ENCODE assay signal across 10 cellular contexts in genomic region chr5:172901012-172901780, GRCh38. TPM values are rescaled to one million over a fixed set of nuclear protein-coding genes. Genes with fewer than 3 reads are reported as not detected.
A peak's percentile ranks its signal among the peaks of the same experiment; 100 is the strongest.
DNase-seq lines count a peak whose midpoint lies in the region; ATAC-seq and TF ChIP-seq lines count a peak whose summit lies in the region.
"Had no signal": no experiment of that assay in that cellular context is flagged by ENCODE, and none has a peak within 500 bp of the region (broad histone marks: within the 10 kb centered on the region; RNA-seq: fewer than 3 reads in every experiment).

No MANE protein-coding gene starts in this region.

- DNase-seq in LHCN-M2 (ENCODE audit: low read depth), result peak; percentile 73
- peak; percentile 59 to 91 for DNase-seq in lung microvascular endothelial cell (ENCODE audit: low read depth in 2 of 2)
- DNase-seq in thoracic aorta (ENCODE audit: low spot score), result peak; percentile 89
- no peak for DNase-seq in SW480 (ENCODE audit: low spot score)
- DNase-seq in naive thymus-derived CD8-positive, alpha-beta T cell, result no peak
- no peak for DNase-seq in NCI-H2107 (lab: John Stamatoyannopoulos, UW)
- DNase-seq: SIG-M5 had no signal

- peak overlapping the region in 4 of 10 donors; percentile 34 to 72 (median 40) for H3K27ac Mint-ChIP-seq in naive thymus-derived CD8-positive, alpha-beta T cell

- H3K4me3 ChIP-seq in duodenal mucosa (ENCODE audit: low read depth in 1 of 2, low read length in 2 of 2) (no peak overlapping the region), thoracic aorta (peak overlapping the region; percentile 54)

- H3K9me3 ChIP-seq in duodenal mucosa (ENCODE audit: control insufficient read depth in 1 of 2, low read length in 2 of 2) (no peaks in the 10 kb centered on the region), thoracic aorta (no peaks in the 10 kb centered on the region)

- TF ChIP-seq CTCF in thoracic aorta (IDR thresholded peaks at IDR 0.05), result no peak

- H3K27ac ChIP-seq in duodenal mucosa (ENCODE audit: low read depth, low read length) (peak overlapping the region; percentile 65), thoracic aorta (peak overlapping the region; percentile 98 to 99)

- H3K27me3 ChIP-seq in duodenal mucosa (ENCODE audit: control insufficient read depth in 1 of 2, insufficient read depth in 2 of 2, low read length in 2 of 2), result no peaks in the 10 kb centered on the region
- no peaks in the 10 kb centered on the region for H3K27me3 ChIP-seq in thoracic aorta (replicated peaks; ENCODE audit: insufficient read depth)

- H3K9me3 Mint-ChIP-seq in naive thymus-derived CD8-positive, alpha-beta T cell, result no peaks in the 10 kb centered on the region
- H3K9me3 Mint-ChIP-seq: neural crest cell had no signal

- H3K4me1 ChIP-seq in duodenal mucosa (ENCODE audit: control insufficient read depth in 1 of 2, insufficient read depth in 2 of 2, low read length in 2 of 2) (peaks cover 27 to 42% of the 10 kb centered on the region in 2 donors), thoracic aorta (ENCODE audit: control insufficient read depth in 1 of 2, low read depth in 2 of 2) (peaks cover 57 to 96% of the 10 kb centered on the region in 2 donors)

- peaks cover 0 to 60% (median 17%) of the 10 kb centered on the region in 3 donors for H3K36me3 Mint-ChIP-seq in naive thymus-derived CD8-positive, alpha-beta T cell

- no peak overlapping the region for H3K9ac ChIP-seq in duodenal mucosa (ENCODE audit: low read depth in 1 of 2, low read length in 2 of 2)

- no peak overlapping the region for H3K4me3 Mint-ChIP-seq in naive thymus-derived CD8-positive, alpha-beta T cell
- H3K4me3 Mint-ChIP-seq: neural crest cell had no signal

- ATAC-seq in thoracic aorta (ENCODE audit: insufficient number of reproducible peaks, low FRiP score, low read depth) (peak; percentile 30), GM19395 (IDR thresholded peaks at IDR 0.05; ENCODE audit: unreplicated experiment) (no peak)
- no peak for ATAC-seq in naive thymus-derived CD8-positive, alpha-beta T cell

- POLR2A ChIA-PET in naive thymus-derived CD8-positive, alpha-beta T cell (lab: Charles Lee), result no interaction called here

- H3K36me3 ChIP-seq in duodenal mucosa (ENCODE audit: control insufficient read depth in 1 of 2, insufficient read depth in 2 of 2, low read length in 2 of 2), result peaks cover 24 to 42% of the 10 kb centered on the region in 2 donors
- no peaks in the 10 kb centered on the region for H3K36me3 ChIP-seq in thoracic aorta

- H3K4me1 Mint-ChIP-seq in naive thymus-derived CD8-positive, alpha-beta T cell, result peaks cover 2 to 15% (median 12%) of the 10 kb centered on the region in 4 donors

- H3K27me3 Mint-ChIP-seq in naive thymus-derived CD8-positive, alpha-beta T cell, result no peaks in the 10 kb centered on the region

RNA-seq across cellular contexts. Expression of gene RPL26L1, which starts 58.0 kb away (rescaled TPM):
- total RNA-seq in LHCN-M2 (2014; rRNA removed), result 63.0 and 64.3 TPM in 2 replicates
- polyA plus RNA-seq in LHCN-M2 (2012), result 159 TPM
- 27.2 and 28.4 TPM in 2 replicates for total RNA-seq in lung microvascular endothelial cell
- total RNA-seq in thoracic aorta, result 1 to 10 TPM; 7.2 to 9.9 TPM
- 10 to 100 TPM; 15.7 to 16.5 TPM for total RNA-seq in naive thymus-derived CD8-positive, alpha-beta T cell
- polyA plus RNA-seq in naive thymus-derived CD8-positive, alpha-beta T cell, result 10 to 100 TPM; 38.2 to 42.1 (median 40.3) TPM

Comparison
In these comparisons a context has a peak if more than half of its experiments do, and no peak if none do; other contexts are left out.
1. DNase-seq: peak in LHCN-M2 (single experiment), lung microvascular endothelial cell (2 of 2) and thoracic aorta (single experiment); none in SW480 (single experiment), naive thymus-derived CD8-positive, alpha-beta T cell (0 of 10) and NCI-H2107 (single experiment).